18 cellular contexts compared by ENCODE assay signal in the genomic region with DNA sequence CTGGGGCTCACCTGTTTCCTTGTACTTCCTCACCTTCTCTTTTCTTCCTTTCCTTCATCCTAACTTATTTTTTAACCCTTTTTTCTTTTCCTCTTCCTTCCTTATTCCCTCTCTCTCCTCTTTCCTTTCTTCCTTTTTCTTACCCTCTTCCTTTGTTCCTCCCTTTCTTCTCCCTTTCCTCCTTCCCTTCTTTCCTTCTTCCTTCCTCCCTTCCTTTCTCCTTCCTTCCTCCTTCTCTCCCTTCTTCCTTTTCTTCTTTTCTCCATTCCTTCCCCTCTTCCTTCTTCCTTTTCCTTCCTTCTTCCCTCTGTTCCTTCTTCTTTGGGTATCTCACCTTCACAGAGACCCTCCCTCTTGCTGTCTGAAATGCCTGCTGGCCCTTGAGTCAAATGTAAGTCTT.
"Had no signal": no experiment of that assay in that cellular context is flagged by ENCODE, and none has a peak within 500 bp of the region (broad histone marks: within the 10 kb centered on the region; RNA-seq: fewer than 3 reads in every experiment).

No MANE protein-coding gene starts in this region.

- H3K4me3 ChIP-seq: coronary artery, spleen, tibial artery, upper lobe of right lung had no signal

- ATAC-seq: foreskin keratinocyte; natural killer cell treated with Interleukin-12 subunit alpha and Interleukin-12 subunit beta and Interleukin-15 and Interleukin-18, amount 100 ng/mL, for 72 hours; sciatic nerve; stimulated activated memory B cell treated with anti-CD40 and anti-IgM and Interleukin-4, amounts not matched to agents 10 μg/mL and 1 μg/mL and 100 μg/mL, for 72 hours had no signal

- H3K27me3 ChIP-seq: foreskin keratinocyte, tibial artery, upper lobe of right lung had no signal

- H3K4me1 ChIP-seq: spleen, tibial artery, upper lobe of right lung had no signal

- H3K9me3 ChIP-seq: spleen, tibial artery, upper lobe of right lung had no signal

- H3K36me3 Mint-ChIP-seq: natural killer cell treated with Interleukin-12 subunit alpha and Interleukin-12 subunit beta and Interleukin-15 and Interleukin-18, amount 100 ng/mL, for 72 hours; stimulated activated memory B cell treated with anti-CD40 and anti-IgM and Interleukin-4, amounts not matched to agents 10 μg/mL and 1 μg/mL and 100 μg/mL, for 72 hours had no signal

- H3K36me3 ChIP-seq: spleen, tibial artery, upper lobe of right lung had no signal

- FAIRE-seq: endothelial cell of umbilical vein had no signal

- DNase-seq: effector CD4-positive, alpha-beta T cell; endodermal cell; erythroblast; foreskin keratinocyte; kidney glomerular epithelial cell; posterior cingulate gyrus; spleen; stimulated activated CD4-positive, alpha-beta T cell treated with anti-CD3 and anti-CD28 coated beads, Interleukin-15, amount 100 ng/mL, for 24 hours; stimulated activated CD4-positive, alpha-beta T cell treated with anti-CD3 and anti-CD28 coated beads, Interleukin-1b, Interleukin-23, amount 100 ng/mL, for 48 hours; stimulated activated CD4-positive, alpha-beta T cell treated with anti-CD3 and anti-CD28 coated beads, Interleukin-4, amount 100 ng/mL, for 24 hours; tibial artery; upper lobe of right lung had no signal

- H3K27ac ChIP-seq: coronary artery, foreskin keratinocyte, spleen, tibial artery, upper lobe of right lung had no signal

- H3K9me3 Mint-ChIP-seq: natural killer cell treated with Interleukin-12 subunit alpha and Interleukin-12 subunit beta and Interleukin-15 and Interleukin-18, amount 100 ng/mL, for 72 hours; stimulated activated memory B cell treated with anti-CD40 and anti-IgM and Interleukin-4, amounts not matched to agents 10 μg/mL and 1 μg/mL and 100 μg/mL, for 72 hours; stimulated activated naive CD8-positive, alpha-beta T cell treated with anti-CD3 and anti-CD28 coated beads, Interleukin-15, Interleukin-2, amounts not matched to agents 100 ng/mL and 50 ng/mL, for 24 hours had no signal

- H3K4me3 Mint-ChIP-seq: endodermal cell; natural killer cell treated with Interleukin-12 subunit alpha and Interleukin-12 subunit beta and Interleukin-15 and Interleukin-18, amount 100 ng/mL, for 72 hours; stimulated activated memory B cell treated with anti-CD40 and anti-IgM and Interleukin-4, amounts not matched to agents 10 μg/mL and 1 μg/mL and 100 μg/mL, for 72 hours; stimulated activated naive CD8-positive, alpha-beta T cell treated with anti-CD3 and anti-CD28 coated beads, Interleukin-15, Interleukin-2, amounts not matched to agents 100 ng/mL and 50 ng/mL, for 24 hours had no signal

- H3K4me1 Mint-ChIP-seq: stimulated activated memory B cell treated with anti-CD40 and anti-IgM and Interleukin-4, amounts not matched to agents 10 μg/mL and 1 μg/mL and 100 μg/mL, for 72 hours had no signal

- H3K27me3 Mint-ChIP-seq: stimulated activated memory B cell treated with anti-CD40 and anti-IgM and Interleukin-4, amounts not matched to agents 10 μg/mL and 1 μg/mL and 100 μg/mL, for 72 hours had no signal

- H3K27ac Mint-ChIP-seq: endodermal cell; natural killer cell treated with Interleukin-12 subunit alpha and Interleukin-12 subunit beta and Interleukin-15 and Interleukin-18, amount 100 ng/mL, for 72 hours; stimulated activated memory B cell treated with anti-CD40 and anti-IgM and Interleukin-4, amounts not matched to agents 10 μg/mL and 1 μg/mL and 100 μg/mL, for 72 hours; stimulated activated naive CD8-positive, alpha-beta T cell treated with anti-CD3 and anti-CD28 coated beads, Interleukin-15, Interleukin-2, amounts not matched to agents 100 ng/mL and 50 ng/mL, for 24 hours had no signal
